In genomic region chr1:214009613-214010550, GRCh38 we compare ENCODE assay signal across 17 cellular contexts. TPM values are rescaled to one million over a fixed set of nuclear protein-coding genes. Genes with fewer than 3 reads are reported as not detected.
"Had no signal": no experiment of that assay in that cellular context is flagged by ENCODE, and none has a peak within 500 bp of the region (broad histone marks: within the 10 kb centered on the region; RNA-seq: fewer than 3 reads in every experiment).

No MANE protein-coding gene starts in this region.

- H3K36me3 Mint-ChIP-seq: mesothelial cell of epicardium; stimulated activated memory B cell treated with anti-CD40 and anti-IgM and Interleukin-4, amounts not matched to agents 10 μg/mL and 1 μg/mL and 100 μg/mL, for 72 hours had no signal

- H3K4me3 Mint-ChIP-seq: mesothelial cell of epicardium; stimulated activated memory B cell treated with anti-CD40 and anti-IgM and Interleukin-4, amounts not matched to agents 10 μg/mL and 1 μg/mL and 100 μg/mL, for 72 hours; T-helper 17 cell; type B pancreatic cell had no signal

- H3K27ac Mint-ChIP-seq: activated naive CD4-positive, alpha-beta T cell treated with anti-CD3 and anti-CD28 coated beads, Interleukin-2, amount 50 U/mL, for 72 hours; mesothelial cell of epicardium; stimulated activated memory B cell treated with anti-CD40 and anti-IgM and Interleukin-4, amounts not matched to agents 10 μg/mL and 1 μg/mL and 100 μg/mL, for 72 hours; T-helper 17 cell; type B pancreatic cell had no signal

- H3K4me3 ChIP-seq: body of pancreas had no signal

- FAIRE-seq: endometrium, keratinocyte had no signal

- H3K27me3 Mint-ChIP-seq: stimulated activated memory B cell treated with anti-CD40 and anti-IgM and Interleukin-4, amounts not matched to agents 10 μg/mL and 1 μg/mL and 100 μg/mL, for 72 hours; type B pancreatic cell had no signal

- H3K36me3 ChIP-seq: neutrophil had no signal

- H3K27me3 ChIP-seq: body of pancreas, neutrophil had no signal

- H3K9me3 Mint-ChIP-seq: activated naive CD4-positive, alpha-beta T cell treated with anti-CD3 and anti-CD28 coated beads, Interleukin-2, amount 50 U/mL, for 72 hours; stimulated activated memory B cell treated with anti-CD40 and anti-IgM and Interleukin-4, amounts not matched to agents 10 μg/mL and 1 μg/mL and 100 μg/mL, for 72 hours; type B pancreatic cell had no signal

- H3K9me3 ChIP-seq: body of pancreas, neutrophil had no signal

- ATAC-seq: activated naive CD4-positive, alpha-beta T cell treated with anti-CD3 and anti-CD28 coated beads, Interleukin-2, amount 50 U/mL, for 72 hours; esophagus mucosa; stimulated activated memory B cell treated with anti-CD40 and anti-IgM and Interleukin-4, amounts not matched to agents 10 μg/mL and 1 μg/mL and 100 μg/mL, for 72 hours; T-helper 17 cell had no signal

- H3K4me1 Mint-ChIP-seq: stimulated activated memory B cell treated with anti-CD40 and anti-IgM and Interleukin-4, amounts not matched to agents 10 μg/mL and 1 μg/mL and 100 μg/mL, for 72 hours; T-helper 17 cell had no signal

- H3K27ac ChIP-seq: neutrophil had no signal

- DNase-seq: activated effector memory CD4-positive, alpha-beta T cell treated with Interleukin-2 at 50 U/mL for 16 hours; activated T-cell treated with anti-CD3 and anti-CD28 coated beads, Interleukin-2, amount 50 U/mL, for 1 hour; amniotic stem cell; body of pancreas; cerebellar nuclear complex; dermis blood vessel endothelial cell; head of caudate nucleus; right cardiac atrium; T-helper 17 cell had no signal

RNA-seq across cellular contexts. Expression of gene PROX1, which starts 22.1 kb away (rescaled TPM):
- total RNA-seq: T-helper 17 cell had no signal
